ENCODE assay signal across 21 cellular contexts in the genomic region with DNA sequence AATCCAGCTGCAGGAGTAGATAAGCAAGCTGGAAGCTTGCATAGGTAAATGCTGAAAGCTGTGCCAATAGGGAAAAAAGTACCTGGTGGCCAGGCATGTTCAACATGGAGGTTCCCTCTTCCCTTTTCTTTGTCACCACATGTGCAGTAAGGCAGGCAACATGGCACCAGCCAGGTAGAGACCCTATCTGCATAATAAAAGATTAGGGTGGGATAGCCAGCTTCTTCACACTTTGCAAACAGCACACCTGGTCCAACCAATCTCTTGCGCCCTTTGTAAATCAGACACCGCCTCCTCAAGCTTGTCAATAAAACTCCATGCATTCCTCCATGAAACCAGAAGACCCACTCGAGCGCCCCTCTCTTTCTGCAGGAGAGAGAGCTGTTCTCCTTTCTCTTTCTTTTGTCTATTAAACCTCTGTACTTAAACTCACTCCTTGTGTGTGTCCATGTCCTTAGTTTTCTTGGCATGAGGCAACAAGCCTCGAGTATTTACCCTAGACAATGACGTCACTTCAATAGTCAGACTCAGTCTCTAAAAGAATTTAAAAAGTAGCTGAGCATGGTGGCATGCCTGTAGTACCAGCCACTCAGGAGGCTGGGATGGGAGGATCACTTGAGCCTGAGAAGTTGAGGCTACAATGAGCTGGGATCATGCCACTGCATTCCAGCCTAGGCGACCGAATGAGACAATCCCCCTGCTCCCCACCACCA.
"Had no signal": no experiment of that assay in that cellular context is flagged by ENCODE, and none has a peak within 500 bp of the region (broad histone marks: within the 10 kb centered on the region; RNA-seq: fewer than 3 reads in every experiment).

No MANE protein-coding gene starts in this region.

- DNase-seq: effector CD8-positive, alpha-beta T cell; esophagus squamous epithelium; foreskin fibroblast; kidney glomerular epithelial cell; mammary epithelial cell; nucleus accumbens; ovary; sigmoid colon; stimulated activated CD4-positive, alpha-beta T cell treated with anti-CD3 and anti-CD28 coated beads, Interleukin-2, amount 100 ng/mL, for 24 hours; stimulated activated CD4-positive, alpha-beta T cell treated with anti-CD3 and anti-CD28 coated beads, Interleukin-4, amount 100 ng/mL, for 4 hours; stimulated activated naive B cell treated with anti-CD40 and anti-IgM and Interleukin-4, amounts not matched to agents 10 μg/mL and 1 μg/mL and 100 μg/mL, for 72 hours; stimulated activated naive CD8-positive, alpha-beta T cell treated with anti-CD3 and anti-CD28 coated beads, Interleukin-15, amount 100 ng/mL, for 72 hours; testis had no signal

- H3K27me3 ChIP-seq: esophagus squamous epithelium, gastroesophageal sphincter, neural progenitor cell, ovary, right atrium auricular region, sigmoid colon, testis, tibial nerve had no signal

- H3K9ac ChIP-seq: neural progenitor cell had no signal

- ATAC-seq: gastroesophageal sphincter; natural killer cell treated with Interleukin-12 subunit alpha and Interleukin-12 subunit beta and Interleukin-15 and Interleukin-18, amount 100 ng/mL, for 72 hours; stimulated activated naive B cell treated with anti-CD40 and anti-IgM and Interleukin-4, amounts not matched to agents 10 μg/mL and 1 μg/mL and 100 μg/mL, for 72 hours; stimulated activated naive CD8-positive, alpha-beta T cell treated with anti-CD3 and anti-CD28 coated beads, Interleukin-15, amount 100 ng/mL, for 72 hours had no signal

- H3K27ac ChIP-seq: coronary artery, epithelial cell of prostate, esophagus squamous epithelium, gastroesophageal sphincter, neural progenitor cell, ovary, right atrium auricular region, sigmoid colon, skin epidermis, testis, tibial nerve had no signal

- H3K36me3 ChIP-seq: neural progenitor cell, ovary, right atrium auricular region had no signal

- H3K4me2 ChIP-seq: neural progenitor cell had no signal

- H2AFZ ChIP-seq: neural progenitor cell had no signal

- H3K4me3 ChIP-seq: coronary artery, esophagus squamous epithelium, gastroesophageal sphincter, neural progenitor cell, ovary, right atrium auricular region, sigmoid colon, skin epidermis, testis, tibial nerve had no signal

- H3K9me3 ChIP-seq: esophagus squamous epithelium, ovary, sigmoid colon, testis had no signal

- H3K4me1 ChIP-seq: esophagus squamous epithelium, gastroesophageal sphincter, right atrium auricular region, sigmoid colon, testis, tibial nerve had no signal
